1 cellular context compared by ENCODE assay signal in the genomic region with DNA sequence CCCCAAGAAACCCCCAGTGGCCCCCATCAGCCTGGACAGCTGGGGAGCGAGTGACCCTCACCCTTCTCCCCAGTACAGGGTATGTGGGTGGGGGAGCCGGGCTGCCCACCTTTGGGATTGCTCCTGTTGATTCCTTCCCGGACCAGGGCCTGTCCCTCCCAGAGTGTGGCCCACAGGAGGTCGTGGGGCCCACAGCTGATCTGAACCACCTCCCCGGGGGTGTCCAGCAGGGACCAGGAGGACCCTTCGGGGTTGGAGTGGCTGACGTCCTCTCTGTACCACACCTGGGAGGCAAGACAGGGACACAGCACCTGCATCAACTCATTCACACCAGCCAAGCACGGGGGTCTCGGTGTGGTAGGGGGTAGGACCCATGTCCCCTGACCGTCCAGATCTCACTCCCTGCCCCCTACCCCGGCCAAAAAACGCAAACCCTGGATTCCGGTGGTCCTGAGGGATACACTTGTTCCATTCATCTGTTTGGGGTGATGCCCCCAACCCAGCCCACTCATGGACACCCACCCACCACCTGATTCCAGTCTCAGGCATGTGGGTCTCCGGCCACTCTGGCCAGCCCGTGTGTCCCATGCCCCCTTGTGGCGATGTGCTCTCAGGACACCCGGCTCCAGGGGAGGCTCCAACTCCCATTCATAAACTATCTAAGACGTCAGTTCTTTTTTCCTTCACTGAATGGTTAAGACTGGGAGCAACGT.
A peak's percentile ranks its signal among the peaks of the same experiment; 100 is the strongest.
TF ChIP-seq lines count a peak whose summit lies in the region.

No MANE protein-coding gene starts in this region.

TF ChIP-seq in IMR-90, 13 proteins besides CTCF, POLR2A, EP300 and RAD21:
- TF ChIP-seq MAFK (IDR thresholded peaks at IDR 0.05; ENCODE audit: low read depth, low read length) (no peak), SMC3 (IDR thresholded peaks at IDR 0.05; ENCODE audit: low read depth, low read length) (peak; percentile 63), MAZ (IDR thresholded peaks at IDR 0.05; ENCODE audit: borderline replicate concordance, low read depth, low read length) (0 out of 2 replicates have a peak, but pooled peaks have one; percentile 28)
